ENCODE assay signal across 8 cellular contexts in genomic region chr19:17938092-17938845, GRCh38. TPM values are rescaled to one million over a fixed set of nuclear protein-coding genes. Genes with fewer than 3 reads are reported as not detected.
DNase-seq lines count a peak whose midpoint lies in the region; TF ChIP-seq lines count a peak whose summit lies in the region.

No MANE protein-coding gene starts in this region.

- H3K27ac ChIP-seq in HL-60 (replicated peaks) (no peak overlapping the region), esophagus squamous epithelium (peak overlapping the region in 2 of 4 donors; percentile 29 to 38), neuronal stem cell (replicated peaks; ENCODE audit: low read length) (no peak overlapping the region)

- WGBS in esophagus squamous epithelium, 2 donors: 25 to 64% methylated on average over 4 to 5 of the region's 7 CpGs
- no CpG with 5 or more reads among the region's 7 CpGs for WGBS in neuronal stem cell (ENCODE audit: extremely low coverage in 2 of 2, insufficient read length in 2 of 2, insufficient replicate concordance in 1 of 2), 2 donors

- no peak overlapping the region for H3K27ac Mint-ChIP-seq in nephron progenitor cell

- no peak overlapping the region for H3K23ac ChIP-seq in neuronal stem cell (ENCODE audit: low read depth, low read length, poor library complexity)

- no peak overlapping the region for H3K14ac ChIP-seq in neuronal stem cell (ENCODE audit: low read length)

- no peaks in the 10 kb centered on the region for H3K9me3 Mint-ChIP-seq in nephron progenitor cell

- H3K4me2 ChIP-seq in neuronal stem cell (ENCODE audit: insufficient read depth, low read length, poor library complexity, severe bottlenecking): no peak overlapping the region

- no peak overlapping the region for H2BK15ac ChIP-seq in neuronal stem cell (ENCODE audit: low read length)

- H3K9me3 ChIP-seq in esophagus squamous epithelium (no peaks in the 10 kb centered on the region), neuronal stem cell (replicated peaks in 1 of 2; ENCODE audit: control insufficient read depth in 2 of 2, insufficient read depth in 1 of 2, low read depth in 1 of 2, low read length in 2 of 2) (no peaks in the 10 kb centered on the region)

- no peak overlapping the region for H2BK5ac ChIP-seq in neuronal stem cell (ENCODE audit: low read length)

- no peak overlapping the region for H3K4ac ChIP-seq in neuronal stem cell (ENCODE audit: low read length)

- H3K4me3 ChIP-seq in HL-60 (replicated peaks; ENCODE audit: insufficient read depth, low read length) (no peak overlapping the region), esophagus squamous epithelium (no peak overlapping the region), neuronal stem cell (ENCODE audit: low read length in 2 of 2) (no peak overlapping the region)

- H3K36me3 ChIP-seq in esophagus squamous epithelium (peaks cover 0 to 69% (median 0%) of the 10 kb centered on the region in 3 donors), neuronal stem cell (replicated peaks in 1 of 2; ENCODE audit: control insufficient read depth in 2 of 2, insufficient read depth in 2 of 2, low read length in 2 of 2) (peaks cover 16 to 38% of the 10 kb centered on the region in 2 donors)

- H3K27me3 Mint-ChIP-seq in nephron progenitor cell (ENCODE audit: low read depth, poor library complexity): no peaks in the 10 kb centered on the region

- H2BK120ac ChIP-seq in neuronal stem cell (ENCODE audit: low read depth, low read length): no peak overlapping the region

- peaks cover 5% of the 10 kb centered on the region for H3K79me1 ChIP-seq in neuronal stem cell (ENCODE audit: low read depth, low read length)

- DNase-seq in EH (ENCODE audit: low read depth): peak; percentile 88
- DNase-seq in HL-60 (ENCODE audit: low read depth in 1 of 2, low spot score in 1 of 2): peak; percentile 41 to 75
- peak; percentile 52 for DNase-seq in OCI-M2 (lab: John Stamatoyannopoulos, UW; ENCODE audit: unreplicated experiment)
- DNase-seq in activated T-cell treated with anti-CD3 and anti-CD28 coated beads for 48 hours (ENCODE audit: low read depth): peak; percentile 79
- DNase-seq in esophagus squamous epithelium (lab: John Stamatoyannopoulos, UW): no peak
- DNase-seq in nephron progenitor cell: peak; percentile 86
- peak; percentile 77 for DNase-seq in stimulated activated naive CD4-positive, alpha-beta T cell treated with Interleukin-2 at 50 U/mL for 16 hours (lab: John Stamatoyannopoulos, UW)
- no peak for DNase-seq in neuronal stem cell (ENCODE audit: low spot score)

- H3K4me1 Mint-ChIP-seq in nephron progenitor cell: peaks cover 22% of the 10 kb centered on the region

- H3K4me3 Mint-ChIP-seq in nephron progenitor cell: no peak overlapping the region

- no peak overlapping the region for H3K9ac ChIP-seq in neuronal stem cell (ENCODE audit: low read depth, low read length, poor library complexity)

- H3K4me1 ChIP-seq in esophagus squamous epithelium (peaks cover 11 to 30% (median 11%) of the 10 kb centered on the region in 3 donors), neuronal stem cell (ENCODE audit: control insufficient read depth in 2 of 2, insufficient read depth in 1 of 2, low read depth in 1 of 2, low read length in 2 of 2) (peaks cover 6 to 8% of the 10 kb centered on the region in 2 donors)

- no peaks in the 10 kb centered on the region for H3K27me3 ChIP-seq in HL-60 (ENCODE audit: insufficient read depth, poor library complexity, severe bottlenecking)
- no peaks in the 10 kb centered on the region for H3K27me3 ChIP-seq in esophagus squamous epithelium
- H3K27me3 ChIP-seq in neuronal stem cell (ENCODE audit: control insufficient read depth in 3 of 3, insufficient read depth in 3 of 3, low read depth in 1 of 3, low read length in 3 of 3): no peaks in the 10 kb centered on the region

- no peak overlapping the region for H2AK5ac ChIP-seq in neuronal stem cell (ENCODE audit: low read depth, low read length)

- TF ChIP-seq CTCF in HL-60 (IDR thresholded peaks at IDR 0.05; ENCODE audit: insufficient read depth, low read length) (peak; percentile 87), esophagus squamous epithelium (IDR thresholded peaks at IDR 0.05) (peak; percentile 89 to 97 (median 93)), nephron progenitor cell (IDR thresholded peaks at IDR 0.05) (peak; percentile 94)

- no peak overlapping the region for H4K8ac ChIP-seq in neuronal stem cell (ENCODE audit: low read depth, low read length)

- peaks cover 10% of the 10 kb centered on the region for H3K36me3 Mint-ChIP-seq in nephron progenitor cell (ENCODE audit: low read depth)

- no peak overlapping the region for H2AFZ ChIP-seq in neuronal stem cell (ENCODE audit: low read length)

- H2BK12ac ChIP-seq in neuronal stem cell (ENCODE audit: low read length): no peak overlapping the region

- no peak for TF ChIP-seq POLR2A in esophagus squamous epithelium (IDR thresholded peaks at IDR 0.05)

- intact Hi-C loops in esophagus squamous epithelium (cut with DNase I): loop anchor here (5.0 kb wide), 1 partner anchor 59 kb away; no protein-coding TSS in a partner anchor

- H4K91ac ChIP-seq in neuronal stem cell (ENCODE audit: low read depth, low read length, poor library complexity): no peak overlapping the region

- no peak overlapping the region for H3K18ac ChIP-seq in neuronal stem cell (ENCODE audit: low read length)

RNA-seq across cellular contexts. Expression of gene CCDC124, which starts 5.5 kb away (rescaled TPM):
- 10 to 100 TPM; 50.2 to 80.6 (median 54.5) TPM for total RNA-seq in esophagus squamous epithelium
- polyA plus RNA-seq in neuronal stem cell (2013, experiment 1 of 2): 88.1 TPM
- 85.6 TPM for polyA plus RNA-seq in neuronal stem cell (2013, experiment 2 of 2)

RNA-seq across cellular contexts. Expression of gene KCNN1, which starts 28.6 kb away (rescaled TPM):
- total RNA-seq in esophagus squamous epithelium: 1 to 10 TPM in 1 of 4 donors, under 1 TPM in 1, not detected in 2; 0.22 to 3.1 TPM
- polyA plus RNA-seq in neuronal stem cell (2013, experiment 1 of 2): 8.4 TPM
- polyA plus RNA-seq in neuronal stem cell (2013, experiment 2 of 2): 7.4 TPM

Comparison
In these comparisons a context has a peak if more than half of its experiments do, and no peak if none do; other contexts are left out.
1. DNase-seq: peak in EH (single experiment), HL-60 (2 of 2), OCI-M2 (single experiment), activated T-cell treated with anti-CD3 and anti-CD28 coated beads for 48 hours (single experiment), nephron progenitor cell (single experiment) and stimulated activated naive CD4-positive, alpha-beta T cell treated with Interleukin-2 at 50 U/mL for 16 hours (single experiment); none in esophagus squamous epithelium (single experiment) and neuronal stem cell (single experiment).
2. Peak in every context shown above with its lines, with median percentiles within 50 percentile points of each other: CTCF ChIP-seq.